In genomic region chr3:15332405-15333098, GRCh38 we compare ENCODE assay signal across 8 cellular contexts. TPM values are rescaled to one million over a fixed set of nuclear protein-coding genes. Genes with fewer than 3 reads are reported as not detected.
DNase-seq lines count a peak whose midpoint lies in the region; ATAC-seq and TF ChIP-seq lines count a peak whose summit lies in the region.

Gene SH3BP5, minus strand, starts transcription at chr3:15332586. Its CDS starts 178 bp downstream, at chr3:15332408.

- DNase-seq in ELF-1 (ENCODE audit: low read depth, low spot score) (peak; percentile 89), T-helper 17 cell (peak; percentile 58 to 72 (median 69)), right atrium auricular region (ENCODE audit: low spot score) (peak; percentile 79), psoas muscle (peak; percentile 83 to 85), aorta (peak; percentile 86 to 93)

- intact Hi-C loops in psoas muscle (cut with DNase I) = loop anchor here (2.0 to 5.0 kb wide), 4 partner anchors 45 to 64 kb away; no protein-coding TSS in a partner anchor
- intact Hi-C loops in aorta (cut with DNase I) = loop anchor here (1.0 to 5.0 kb wide), 4 partner anchors 45 to 64 kb away; no protein-coding TSS in a partner anchor

- 12 to 15% (median 14%) methylated on average over 53 to 66 of the region's 66 CpGs for WGBS in psoas muscle, 3 donors
- WGBS in aorta, 2 donors = 12 to 23% methylated on average over 36 to 66 of the region's 66 CpGs

- H3K4me3 ChIP-seq in right atrium auricular region (peak within 1 kb of the TSS; percentile 80 to 93), psoas muscle (peak within 1 kb of the TSS; percentile 90), aorta (ENCODE audit: low read length in 2 of 2) (peak within 1 kb of the TSS; percentile 50 to 60)

- peaks cover 34% of the 10 kb centered on the region for H3K4me1 Mint-ChIP-seq in T-helper 17 cell

- no peaks in the 10 kb centered on the region for H3K9me3 ChIP-seq in KOPT-K1 (ENCODE audit: insufficient read depth, low read length, poor library complexity, severe bottlenecking)
- no peaks in the 10 kb centered on the region for H3K9me3 ChIP-seq in T-helper 17 cell (ENCODE audit: control insufficient read depth, low read length, poor library complexity, severe bottlenecking)
- no peaks in the 10 kb centered on the region for H3K9me3 ChIP-seq in right atrium auricular region
- no peaks in the 10 kb centered on the region for H3K9me3 ChIP-seq in psoas muscle
- H3K9me3 ChIP-seq in aorta (ENCODE audit: control insufficient read depth, low read length) = no peaks in the 10 kb centered on the region

- TF ChIP-seq CTCF in right atrium auricular region (IDR thresholded peaks at IDR 0.05) (peak; percentile 74 to 92), psoas muscle (IDR thresholded peaks at IDR 0.05) (peak; percentile 76)

- H3K4me1 ChIP-seq in right atrium auricular region = peaks cover 0 to 35% of the 10 kb centered on the region in 2 donors
- peaks cover 29% of the 10 kb centered on the region for H3K4me1 ChIP-seq in psoas muscle
- no peaks in the 10 kb centered on the region for H3K4me1 ChIP-seq in aorta (ENCODE audit: control insufficient read depth in 1 of 2, insufficient read depth in 2 of 2, low read length in 2 of 2)

- H3K27ac ChIP-seq in KOPT-K1 (ENCODE audit: low read depth, low read length, poor library complexity, severe bottlenecking) (peak within 1 kb of the TSS; percentile 35), angular gyrus (ENCODE audit: low read depth, low read length) (peak within 1 kb of the TSS; percentile 83), right atrium auricular region (peak within 1 kb of the TSS; percentile 77 to 91), psoas muscle (peak within 1 kb of the TSS; percentile 85), aorta (ENCODE audit: low read depth in 1 of 2, low read length in 2 of 2) (peak within 1 kb of the TSS in 1 of 2 donors; percentile 41)

- H3K27ac Mint-ChIP-seq in T-helper 17 cell = peak within 1 kb of the TSS; percentile 93

- H3K36me3 ChIP-seq in KOPT-K1 (ENCODE audit: insufficient read depth, low read length) (no peaks in the 10 kb centered on the region), right atrium auricular region (no peaks in the 10 kb centered on the region), psoas muscle (ENCODE audit: insufficient read depth in 1 of 2, low read depth in 1 of 2) (no peaks in the 10 kb centered on the region), aorta (ENCODE audit: control insufficient read depth in 1 of 2, insufficient read depth in 2 of 2, low read length in 1 of 2) (no peaks in the 10 kb centered on the region)

- ATAC-seq in GM21619 (IDR thresholded peaks at IDR 0.05; ENCODE audit: unreplicated experiment) (peak; percentile 68), T-helper 17 cell (peak; percentile 93), psoas muscle (peak; percentile 76 to 86 (median 82)), aorta (ENCODE audit: low FRiP score) (peak; percentile 92)

- peak within 1 kb of the TSS; percentile 96 for H3K4me3 Mint-ChIP-seq in T-helper 17 cell

- H3K27me3 ChIP-seq in right atrium auricular region = no peaks in the 10 kb centered on the region
- no peaks in the 10 kb centered on the region for H3K27me3 ChIP-seq in psoas muscle (ENCODE audit: insufficient read depth in 3 of 3, low read length in 2 of 3)
- H3K27me3 ChIP-seq in aorta (ENCODE audit: control insufficient read depth in 1 of 2, insufficient read depth in 2 of 2, low read length in 1 of 2) = no peaks in the 10 kb centered on the region

- peaks cover 7% of the 10 kb centered on the region for H3K36me3 Mint-ChIP-seq in T-helper 17 cell (ENCODE audit: low read depth)

- H3K27me3 Mint-ChIP-seq in T-helper 17 cell = no peaks in the 10 kb centered on the region

RNA-seq across cellular contexts. Expression of gene SH3BP5, which starts in this region (rescaled TPM):
- 10 to 100 TPM; 50.7 to 78.4 TPM for total RNA-seq in T-helper 17 cell
- 10 to 100 TPM; 14.4 to 18.4 TPM for total RNA-seq in right atrium auricular region
- total RNA-seq in psoas muscle = 10 to 100 TPM; 14.4 to 57.1 (median 23.6) TPM
- 10 to 100 TPM; 42.8 to 63.0 (median 59.2) TPM for polyA plus RNA-seq in psoas muscle
- total RNA-seq in aorta = 10 to 100 TPM; 79.9 to 93.1 TPM
- 10 to 100 TPM; 26.5 to 62.6 TPM for polyA plus RNA-seq in aorta
